Comparison of ENCODE assay signal across 9 cellular contexts in genomic region chr14:103593577-103593976, GRCh38. TPM values are rescaled to one million over a fixed set of nuclear protein-coding genes. Genes with fewer than 3 reads are reported as not detected.
DNase-seq lines count a peak whose midpoint lies in the region; ATAC-seq and TF ChIP-seq lines count a peak whose summit lies in the region.
"Had no signal": no experiment of that assay in that cellular context is flagged by ENCODE, and none has a peak within 500 bp of the region (broad histone marks: within the 10 kb centered on the region; RNA-seq: fewer than 3 reads in every experiment).

No MANE protein-coding gene starts in this region.

- CTCF ChIA-PET in naive thymus-derived CD4-positive, alpha-beta T cell (lab: Charles Lee) = no interaction called here

- no peaks in the 10 kb centered on the region for H3K9me3 ChIP-seq in naive thymus-derived CD4-positive, alpha-beta T cell (ENCODE audit: control insufficient read depth in 2 of 3, low read length in 3 of 3)
- H3K9me3 ChIP-seq in vagina (no peaks in the 10 kb centered on the region), ovary (no peaks in the 10 kb centered on the region)

- peaks cover 0 to 7% (median 3%) of the 10 kb centered on the region in 3 experiments for H3K36me3 ChIP-seq in naive thymus-derived CD4-positive, alpha-beta T cell (ENCODE audit: control insufficient read depth in 2 of 3, insufficient read depth in 3 of 3, low read length in 3 of 3)
- H3K36me3 ChIP-seq in vagina (no peaks in the 10 kb centered on the region), ovary (no peaks in the 10 kb centered on the region)

- no peaks in the 10 kb centered on the region for H3K4me1 ChIP-seq in naive thymus-derived CD4-positive, alpha-beta T cell (ENCODE audit: control insufficient read depth in 2 of 2, insufficient read depth in 2 of 2, low read length in 2 of 2)
- H3K4me1 ChIP-seq in vagina (no peaks in the 10 kb centered on the region), ovary (ENCODE audit: insufficient read depth) (peaks cover 4% of the 10 kb centered on the region)

- TF ChIP-seq CTCF in vagina (IDR thresholded peaks at IDR 0.05) = no peak
- TF ChIP-seq CTCF in ovary (IDR thresholded peaks at IDR 0.05) = no peak

- DNase-seq in MV-4-11 (lab: John Stamatoyannopoulos, UW) (peak; percentile 62), hippocampal formation (lab: John Stamatoyannopoulos, UW) (no peak), vagina (ENCODE audit: extremely low spot score in 2 of 2) (no peak), ovary (no peak)
- no peak for DNase-seq in naive thymus-derived CD4-positive, alpha-beta T cell
- DNase-seq in T-helper 2 cell treated with Interferon-gamma antibody and Interleukin-4, amounts not matched to agents 5 μg/mL and 100 μg/mL, for 36 hours (ENCODE audit: low spot score) = no peak
- DNase-seq: OCI-M1 had no signal

- H3K4me3 ChIP-seq in naive thymus-derived CD4-positive, alpha-beta T cell (ENCODE audit: low read length) = no peak overlapping the region
- H3K4me3 ChIP-seq in vagina = no peak overlapping the region
- H3K4me3 ChIP-seq in ovary = no peak overlapping the region

- no peak for TF ChIP-seq EP300 in ovary (IDR thresholded peaks at IDR 0.05)

- no peaks in the 10 kb centered on the region for H3K27me3 Mint-ChIP-seq in naive thymus-derived CD4-positive, alpha-beta T cell
- H3K27me3 Mint-ChIP-seq in T-helper 2 cell treated with Interferon-gamma antibody and Interleukin-4, amounts not matched to agents 5 μg/mL and 100 μg/mL, for 36 hours (ENCODE audit: low read depth) = no peaks in the 10 kb centered on the region

- H3K27ac Mint-ChIP-seq in naive thymus-derived CD4-positive, alpha-beta T cell = no peak overlapping the region
- no peak overlapping the region for H3K27ac Mint-ChIP-seq in T-helper 2 cell treated with Interferon-gamma antibody and Interleukin-4, amounts not matched to agents 5 μg/mL and 100 μg/mL, for 36 hours

- H3K4me3 Mint-ChIP-seq in naive thymus-derived CD4-positive, alpha-beta T cell = no peak overlapping the region
- H3K4me3 Mint-ChIP-seq in T-helper 2 cell treated with Interferon-gamma antibody and Interleukin-4, amounts not matched to agents 5 μg/mL and 100 μg/mL, for 36 hours = no peak overlapping the region

- TF ChIP-seq POLR2A in vagina (IDR thresholded peaks at IDR 0.05) (no peak), ovary (IDR thresholded peaks at IDR 0.05) (no peak)

- no peaks in the 10 kb centered on the region for H3K4me1 Mint-ChIP-seq in naive thymus-derived CD4-positive, alpha-beta T cell
- peaks cover 3% of the 10 kb centered on the region for H3K4me1 Mint-ChIP-seq in T-helper 2 cell treated with Interferon-gamma antibody and Interleukin-4, amounts not matched to agents 5 μg/mL and 100 μg/mL, for 36 hours (ENCODE audit: low read depth)

- intact Hi-C loops in naive thymus-derived CD4-positive, alpha-beta T cell (cut with micrococcal nuclease) = no loop called here
- intact Hi-C loops in vagina (cut with DNase I) (no loop called here), ovary (cut with DNase I) (no loop called here)

- 62 to 74% (median 70%) methylated on average over 6 of the region's 6 CpGs for WGBS in ovary, 3 donors

- ATAC-seq in GM18867 (IDR thresholded peaks at IDR 0.05; ENCODE audit: unreplicated experiment) (peak; percentile 88), GM21786 (IDR thresholded peaks at IDR 0.05; ENCODE audit: unreplicated experiment) (peak; percentile 97)
- ATAC-seq in naive thymus-derived CD4-positive, alpha-beta T cell = peak; percentile 32

- H3K36me3 Mint-ChIP-seq in naive thymus-derived CD4-positive, alpha-beta T cell = peaks cover 0 to 10% (median 1%) of the 10 kb centered on the region in 5 donors
- H3K36me3 Mint-ChIP-seq in T-helper 2 cell treated with Interferon-gamma antibody and Interleukin-4, amounts not matched to agents 5 μg/mL and 100 μg/mL, for 36 hours (ENCODE audit: low read depth) = peaks cover 3% of the 10 kb centered on the region

- no peak overlapping the region for H3K27ac ChIP-seq in naive thymus-derived CD4-positive, alpha-beta T cell (ENCODE audit: low read depth, low read length)
- no peak overlapping the region for H3K27ac ChIP-seq in vagina
- H3K27ac ChIP-seq in ovary = no peak overlapping the region

- POLR2A ChIA-PET in naive thymus-derived CD4-positive, alpha-beta T cell (lab: Charles Lee) = no interaction called here

- H3K9me3 Mint-ChIP-seq in naive thymus-derived CD4-positive, alpha-beta T cell = no peaks in the 10 kb centered on the region
- H3K9me3 Mint-ChIP-seq in T-helper 2 cell treated with Interferon-gamma antibody and Interleukin-4, amounts not matched to agents 5 μg/mL and 100 μg/mL, for 36 hours = no peaks in the 10 kb centered on the region

- no peaks in the 10 kb centered on the region for H3K27me3 ChIP-seq in naive thymus-derived CD4-positive, alpha-beta T cell (ENCODE audit: control insufficient read depth in 2 of 2, insufficient read depth in 2 of 2, low read length in 2 of 2)
- H3K27me3 ChIP-seq in vagina (no peaks in the 10 kb centered on the region), ovary (no peaks in the 10 kb centered on the region)

RNA-seq across cellular contexts. Expression of gene COA8, which starts 30.8 kb away (rescaled TPM):
- 10 to 100 TPM; 13.6 to 26.3 (median 24.1) TPM for total RNA-seq in naive thymus-derived CD4-positive, alpha-beta T cell
- 10 to 100 TPM; 36.7 to 51.3 TPM for polyA plus RNA-seq in naive thymus-derived CD4-positive, alpha-beta T cell
- total RNA-seq in vagina = 17.2 TPM
- 10 to 100 TPM; 11.4 to 28.1 (median 26.6) TPM for total RNA-seq in ovary
- 10 to 100 TPM; 34.9 to 50.1 TPM for polyA plus RNA-seq in ovary

RNA-seq across cellular contexts. Expression of gene BAG5, which starts 31.1 kb away (rescaled TPM):
- 10 to 100 TPM; 29.9 to 38.9 (median 36.4) TPM for total RNA-seq in naive thymus-derived CD4-positive, alpha-beta T cell
- polyA plus RNA-seq in naive thymus-derived CD4-positive, alpha-beta T cell = 10 to 100 TPM; 46.2 to 51.7 TPM
- total RNA-seq in vagina (21.6 TPM), ovary (10 to 100 TPM; 13.2 to 29.1 (median 24.4) TPM)
- polyA plus RNA-seq in ovary = 10 to 100 TPM in 1 of 2 donors, 1 to 10 TPM in 1; 9.8 to 26.6 TPM

RNA-seq across cellular contexts. Expression of gene KLC1, which starts 35.4 kb away (rescaled TPM):
- 100 to 1,000 TPM; 150 to 268 (median 174) TPM for total RNA-seq in naive thymus-derived CD4-positive, alpha-beta T cell
- 10 to 100 TPM; 65.5 to 75.8 TPM for polyA plus RNA-seq in naive thymus-derived CD4-positive, alpha-beta T cell
- total RNA-seq in vagina = 322 TPM
- total RNA-seq in ovary = 100 to 1,000 TPM; 125 to 191 (median 149) TPM
- 10 to 100 TPM; 80.0 to 88.2 TPM for polyA plus RNA-seq in ovary

Comparison
In these comparisons a context has a peak if more than half of its experiments do, and no peak if none do; other contexts are left out.
1. ATAC-seq: peak in every context shown above with its lines; median percentile 97 in GM21786; 88 in GM18867; 32 in naive thymus-derived CD4-positive, alpha-beta T cell.